Comparison of ENCODE assay signal across 1 cellular context in genomic region chr9:2808105-2808504, GRCh38.
TF ChIP-seq lines count a peak whose summit lies in the region.

No MANE protein-coding gene starts in this region.

TF ChIP-seq in HepG2, 621 proteins besides CTCF, POLR2A, EP300 and RAD21:
- TF ChIP-seq, protein P1, sequence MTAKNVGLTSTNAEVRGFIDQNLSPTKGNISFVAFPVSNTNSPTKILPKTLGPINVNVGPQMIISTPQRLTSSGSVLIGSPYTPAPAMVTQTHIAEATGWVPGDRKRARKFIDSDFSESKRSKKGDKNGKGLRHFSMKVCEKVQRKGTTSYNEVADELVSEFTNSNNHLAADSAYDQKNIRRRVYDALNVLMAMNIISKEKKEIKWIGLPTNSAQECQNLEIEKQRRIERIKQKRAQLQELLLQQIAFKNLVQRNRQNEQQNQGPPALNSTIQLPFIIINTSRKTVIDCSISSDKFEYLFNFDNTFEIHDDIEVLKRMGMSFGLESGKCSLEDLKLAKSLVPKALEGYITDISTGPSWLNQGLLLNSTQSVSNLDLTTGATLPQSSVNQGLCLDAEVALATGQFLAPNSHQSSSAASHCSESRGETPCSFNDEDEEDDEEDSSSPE (CRISPR knock-in tag; IDR thresholded peaks at IDR 0.05), result no peak
- TF ChIP-seq, protein P2, sequence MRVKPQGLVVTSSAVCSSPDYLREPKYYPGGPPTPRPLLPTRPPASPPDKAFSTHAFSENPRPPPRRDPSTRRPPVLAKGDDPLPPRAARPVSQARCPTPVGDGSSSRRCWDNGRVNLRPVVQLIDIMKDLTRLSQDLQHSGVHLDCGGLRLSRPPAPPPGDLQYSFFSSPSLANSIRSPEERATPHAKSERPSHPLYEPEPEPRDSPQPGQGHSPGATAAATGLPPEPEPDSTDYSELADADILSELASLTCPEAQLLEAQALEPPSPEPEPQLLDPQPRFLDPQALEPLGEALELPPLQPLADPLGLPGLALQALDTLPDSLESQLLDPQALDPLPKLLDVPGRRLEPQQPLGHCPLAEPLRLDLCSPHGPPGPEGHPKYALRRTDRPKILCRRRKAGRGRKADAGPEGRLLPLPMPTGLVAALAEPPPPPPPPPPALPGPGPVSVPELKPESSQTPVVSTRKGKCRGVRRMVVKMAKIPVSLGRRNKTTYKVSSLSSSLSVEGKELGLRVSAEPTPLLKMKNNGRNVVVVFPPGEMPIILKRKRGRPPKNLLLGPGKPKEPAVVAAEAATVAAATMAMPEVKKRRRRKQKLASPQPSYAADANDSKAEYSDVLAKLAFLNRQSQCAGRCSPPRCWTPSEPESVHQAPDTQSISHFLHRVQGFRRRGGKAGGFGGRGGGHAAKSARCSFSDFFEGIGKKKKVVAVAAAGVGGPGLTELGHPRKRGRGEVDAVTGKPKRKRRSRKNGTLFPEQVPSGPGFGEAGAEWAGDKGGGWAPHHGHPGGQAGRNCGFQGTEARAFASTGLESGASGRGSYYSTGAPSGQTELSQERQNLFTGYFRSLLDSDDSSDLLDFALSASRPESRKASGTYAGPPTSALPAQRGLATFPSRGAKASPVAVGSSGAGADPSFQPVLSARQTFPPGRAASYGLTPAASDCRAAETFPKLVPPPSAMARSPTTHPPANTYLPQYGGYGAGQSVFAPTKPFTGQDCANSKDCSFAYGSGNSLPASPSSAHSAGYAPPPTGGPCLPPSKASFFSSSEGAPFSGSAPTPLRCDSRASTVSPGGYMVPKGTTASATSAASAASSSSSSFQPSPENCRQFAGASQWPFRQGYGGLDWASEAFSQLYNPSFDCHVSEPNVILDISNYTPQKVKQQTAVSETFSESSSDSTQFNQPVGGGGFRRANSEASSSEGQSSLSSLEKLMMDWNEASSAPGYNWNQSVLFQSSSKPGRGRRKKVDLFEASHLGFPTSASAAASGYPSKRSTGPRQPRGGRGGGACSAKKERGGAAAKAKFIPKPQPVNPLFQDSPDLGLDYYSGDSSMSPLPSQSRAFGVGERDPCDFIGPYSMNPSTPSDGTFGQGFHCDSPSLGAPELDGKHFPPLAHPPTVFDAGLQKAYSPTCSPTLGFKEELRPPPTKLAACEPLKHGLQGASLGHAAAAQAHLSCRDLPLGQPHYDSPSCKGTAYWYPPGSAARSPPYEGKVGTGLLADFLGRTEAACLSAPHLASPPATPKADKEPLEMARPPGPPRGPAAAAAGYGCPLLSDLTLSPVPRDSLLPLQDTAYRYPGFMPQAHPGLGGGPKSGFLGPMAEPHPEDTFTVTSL (CRISPR knock-in tag; IDR thresholded peaks at IDR 0.05; ENCODE audit: borderline replicate concordance), result no peak
- TF ChIP-seq ZXDC (CRISPR knock-in tag; IDR thresholded peaks at IDR 0.05) (no peak), HIC2 (CRISPR knock-in tag; IDR thresholded peaks at IDR 0.05; ENCODE audit: low read depth) (no peak), ZNF557 (CRISPR knock-in tag; IDR thresholded peaks at IDR 0.05) (no peak)
